8 cellular contexts compared by ENCODE assay signal in genomic region chr1:93080424-93080823, GRCh38. TPM values are rescaled to one million over a fixed set of nuclear protein-coding genes. Genes with fewer than 3 reads are reported as not detected.
DNase-seq lines count a peak whose midpoint lies in the region; ATAC-seq and TF ChIP-seq lines count a peak whose summit lies in the region.

No MANE protein-coding gene starts in this region.

- H3K4me3 ChIP-seq in adrenal gland (peak overlapping the region in 2 of 4 donors; percentile 85 to 89), iPS DF 6.9 (ENCODE audit: low read length) (peak overlapping the region; percentile 95; the same call in 1 of the 2 replicates), skeletal muscle satellite cell (ENCODE audit: low read length) (peak overlapping the region; percentile 90)

- no peaks in the 10 kb centered on the region for H3K9me3 ChIP-seq in adrenal gland (replicated peaks in 1 of 3)
- H3K9me3 ChIP-seq in iPS DF 6.9 (ENCODE audit: control insufficient read depth, insufficient read depth, low read length): no peaks in the 10 kb centered on the region
- no peaks in the 10 kb centered on the region for H3K9me3 ChIP-seq in skeletal muscle satellite cell (replicated peaks; ENCODE audit: low read length)

- TF ChIP-seq CTCF in adrenal gland (IDR thresholded peaks at IDR 0.05): peak in 5 of 6 experiments; percentile 40 to 53 (median 52)

- intact Hi-C loops in adrenal gland (cut with DNase I): no loop called here
- intact Hi-C loops in posterior vena cava (cut with DNase I): no loop called here

- ATAC-seq in GM19324 (IDR thresholded peaks at IDR 0.05; ENCODE audit: low FRiP score, unreplicated experiment): peak; percentile 53
- peak; percentile 73 for ATAC-seq in HG03280 (IDR thresholded peaks at IDR 0.05; ENCODE audit: unreplicated experiment)

- peak; percentile 75 for DNase-seq in DMS 273 treated with DMSO at 0.1 percent for 48 hours (lab: John Stamatoyannopoulos, UW)
- DNase-seq in NCI-H460 (ENCODE audit: extremely low read depth, low read depth): peak; percentile 38
- no peak for DNase-seq in adrenal gland
- no peak for DNase-seq in iPS DF 6.9 (ENCODE audit: low read depth, low spot score)
- no peak for DNase-seq in posterior vena cava (ENCODE audit: low spot score)

- no peaks in the 10 kb centered on the region for H3K36me3 ChIP-seq in adrenal gland (replicated peaks in 1 of 2)
- no peaks in the 10 kb centered on the region; the same call in 1 of the 2 replicates for H3K36me3 ChIP-seq in iPS DF 6.9 (ENCODE audit: control insufficient read depth, insufficient read depth, low read length)
- peaks cover 4% of the 10 kb centered on the region for H3K36me3 ChIP-seq in skeletal muscle satellite cell (ENCODE audit: insufficient read depth, low read length)

- H3K27ac ChIP-seq in adrenal gland: peak overlapping the region; percentile 70 to 90 (median 86)
- H3K27ac ChIP-seq in iPS DF 6.9 (ENCODE audit: low read length): no peak overlapping the region

- H3K27me3 ChIP-seq in adrenal gland (no peaks in the 10 kb centered on the region), iPS DF 6.9 (ENCODE audit: control insufficient read depth, insufficient read depth, low read length) (no peaks in the 10 kb centered on the region), skeletal muscle satellite cell (ENCODE audit: control insufficient read depth, insufficient read depth, low read length) (no peaks in the 10 kb centered on the region)

- TF ChIP-seq POLR2A in adrenal gland (IDR thresholded peaks at IDR 0.05): no peak

- H3K4me1 ChIP-seq in adrenal gland (replicated peaks in 1 of 2): peaks cover 14 to 31% of the 10 kb centered on the region in 2 donors
- H3K4me1 ChIP-seq in iPS DF 6.9 (ENCODE audit: control insufficient read depth, insufficient read depth, low read length): no peaks in the 10 kb centered on the region
- peaks cover 24% of the 10 kb centered on the region for H3K4me1 ChIP-seq in skeletal muscle satellite cell (ENCODE audit: control insufficient read depth, insufficient read depth, low read length)

- peak overlapping the region; percentile 93 for H3K4me2 ChIP-seq in skeletal muscle satellite cell (ENCODE audit: low read length)

- WGBS in adrenal gland, 4 donors: 0 to 8% (median 1%) methylated on average over 1 of the region's 1 CpG
- no CpG with 5 or more reads among the region's 1 CpG for WGBS in iPS DF 6.9 (ENCODE audit: insufficient coverage, insufficient read length)

- peak overlapping the region; percentile 90 for H3K9ac ChIP-seq in skeletal muscle satellite cell (ENCODE audit: low read depth, low read length)

RNA-seq across cellular contexts. Expression of gene MTF2, which starts 1.3 kb away (rescaled TPM):
- total RNA-seq in NCI-H460 (2014; rRNA removed; shearing (Covaris generic)): 11.8 and 14.0 TPM in 2 replicates
- polyA plus RNA-seq in NCI-H460 (2014; cell fraction: nucleus; rRNA removed): 12.6 and 13.6 TPM in 2 replicates
- total RNA-seq in adrenal gland (10 to 100 TPM in 6 of 8 donors, 1 to 10 TPM in 2; 4.6 to 26.6 (median 22.1) TPM), posterior vena cava (10 to 100 TPM; 13.9 to 17.2 TPM)
- 10 to 100 TPM; 14.1 to 21.2 (median 17.7) TPM for polyA plus RNA-seq in adrenal gland
- total RNA-seq in skeletal muscle satellite cell (2012; rRNA removed): 9.6 and 15.2 TPM in 2 replicates

Comparison
In these comparisons a context has a peak if more than half of its experiments do, and no peak if none do; other contexts are left out.
1. DNase-seq: peak in DMS 273 treated with DMSO at 0.1 percent for 48 hours (single experiment) and NCI-H460 (single experiment); none in adrenal gland (0 of 7), iPS DF 6.9 (single experiment) and posterior vena cava (single experiment).